17 cellular contexts compared by ENCODE assay signal in the genomic region with DNA sequence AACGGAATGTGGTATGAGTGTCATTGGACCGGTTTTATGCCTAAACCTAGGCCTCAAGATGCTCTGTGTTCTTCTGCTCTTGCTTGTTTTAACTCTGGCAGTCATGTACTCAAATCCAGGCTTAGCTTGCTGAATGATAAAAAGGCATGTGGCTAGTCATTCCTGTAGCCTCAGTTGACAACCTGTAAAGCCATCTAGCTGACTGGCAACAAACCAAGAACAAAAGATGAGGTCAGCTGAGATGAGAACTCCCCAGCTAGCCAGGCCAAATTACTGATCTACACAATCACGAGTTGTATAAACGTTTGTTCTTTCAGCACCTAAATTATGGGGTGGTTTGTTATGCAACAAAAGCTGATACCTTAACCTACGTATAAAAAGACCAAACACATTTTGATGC.
"Had no signal": no experiment of that assay in that cellular context is flagged by ENCODE, and none has a peak within 500 bp of the region (broad histone marks: within the 10 kb centered on the region; RNA-seq: fewer than 3 reads in every experiment).

No MANE protein-coding gene starts in this region.

- H3K27me3 ChIP-seq: upper lobe of left lung had no signal

- H3K27ac ChIP-seq: epithelial cell of prostate, upper lobe of left lung, VCaP had no signal

- H3K36me3 ChIP-seq: upper lobe of left lung had no signal

- ATAC-seq: activated CD4-positive, CD25-positive, alpha-beta regulatory T cell treated with anti-CD3 and anti-CD28 coated beads, Interleukin-2, amount 50 U/mL, for 24 hours; activated CD8-positive, alpha-beta memory T cell treated with anti-CD3 and anti-CD28 coated beads, Interleukin-2, amount 10 ng/mL, durations not matched to agents 7 days and 5 days; activated CD8-positive, alpha-beta T cell treated with anti-CD3 and anti-CD28 coated beads for 36 hours; left lobe of liver; naive thymus-derived CD4-positive, alpha-beta T cell had no signal

- DNase-seq: activated CD4-positive, alpha-beta T cell treated with anti-CD3 and anti-CD28 coated beads, Interleukin-2, amount 10 ng/mL, durations not matched to agents 24 days and 14 days; activated CD8-positive, alpha-beta memory T cell treated with anti-CD3 and anti-CD28 coated beads, Interleukin-2, amount 10 ng/mL, durations not matched to agents 7 days and 5 days; activated CD8-positive, alpha-beta T cell treated with anti-CD3 and anti-CD28 coated beads for 36 hours; activated effector memory CD4-positive, alpha-beta T cell treated with anti-CD3 and anti-CD28 coated beads, Interleukin-2, amount 50 U/mL, for 16 hours; activated naive CD4-positive, alpha-beta T cell treated with anti-CD3 and anti-CD28 coated beads, Interleukin-2, amount 10 ng/mL, durations not matched to agents 7 days and 5 days; activated T-cell treated with anti-CD3 and anti-CD28 coated beads for 4 hours; cortex of kidney; naive thymus-derived CD4-positive, alpha-beta T cell; occipital lobe; stimulated activated CD4-positive, alpha-beta T cell treated with anti-CD3 and anti-CD28 coated beads, Interleukin-2, amount 100 ng/mL, for 48 hours; stimulated activated naive CD4-positive, alpha-beta T cell; T-helper 2 cell; upper lobe of left lung had no signal

- H3K4me1 ChIP-seq: upper lobe of left lung had no signal

- H3K4me3 ChIP-seq: upper lobe of left lung had no signal

- H3K9me3 ChIP-seq: upper lobe of left lung had no signal
